Comparison of ENCODE assay signal across 9 cellular contexts in genomic region chr11:90135016-90135415, GRCh38. TPM values are rescaled to one million over a fixed set of nuclear protein-coding genes. Genes with fewer than 3 reads are reported as not detected.
DNase-seq lines count a peak whose midpoint lies in the region; ATAC-seq and TF ChIP-seq lines count a peak whose summit lies in the region.
"Had no signal": no experiment of that assay in that cellular context is flagged by ENCODE, and none has a peak within 500 bp of the region (broad histone marks: within the 10 kb centered on the region; RNA-seq: fewer than 3 reads in every experiment).

No MANE protein-coding gene starts in this region.

- H3K4me1 ChIP-seq in ACC112 (ENCODE audit: control insufficient read depth, insufficient read depth, low read length, unreplicated experiment) = no peaks in the 10 kb centered on the region
- H3K4me1 ChIP-seq in HAP-1 = peaks cover 28% of the 10 kb centered on the region
- H3K4me1 ChIP-seq in colonic mucosa = no peaks in the 10 kb centered on the region
- H3K4me1 ChIP-seq in muscle layer of duodenum (ENCODE audit: control insufficient read depth in 1 of 2, insufficient read depth in 2 of 2, low read length in 2 of 2) = peaks cover 0 to 12% of the 10 kb centered on the region in 2 donors

- H3K27me3 ChIP-seq in ACC112 (ENCODE audit: insufficient read depth, low read length) (peaks cover 63% of the 10 kb centered on the region), HAP-1 (ENCODE audit: low read depth) (no peaks in the 10 kb centered on the region; the same call in 1 of the 2 replicates), colonic mucosa (no peaks in the 10 kb centered on the region), muscle layer of duodenum (ENCODE audit: low read depth, low read length) (peaks cover 4% of the 10 kb centered on the region)

- H3K79me2 ChIP-seq in ACC112 (ENCODE audit: control insufficient read depth, insufficient read depth, low read length, unreplicated experiment) = no peaks in the 10 kb centered on the region

- TF ChIP-seq CTCF in colonic mucosa (IDR thresholded peaks at IDR 0.05) = no peak

- peak overlapping the region; percentile 72 for H2AFZ ChIP-seq in ACC112 (ENCODE audit: low read length, unreplicated experiment)

- no peak overlapping the region for H3K9ac ChIP-seq in colonic mucosa (ENCODE audit: low read depth in 2 of 2, low read length in 2 of 2)

- H3K27ac ChIP-seq in ACC112 (ENCODE audit: low read depth, low read length) (no peak overlapping the region), colonic mucosa (no peak overlapping the region), muscle layer of duodenum (ENCODE audit: low read length) (no peak overlapping the region)

- H3K4me3 ChIP-seq in ACC112 (ENCODE audit: low read depth, low read length) (peak overlapping the region; percentile 79), HAP-1 (peak overlapping the region; percentile 57), colonic mucosa (peak overlapping the region; percentile 20), muscle layer of duodenum (ENCODE audit: low read depth in 1 of 2, low read length in 2 of 2) (peak overlapping the region; percentile 69 to 82)

- in situ Hi-C loops in HAP-1 (cut with MboI; ENCODE audit: low sequenced_read_pairs) (no loop called here), ACHN (cut with HindIII; ENCODE audit: low pct_ligation_motif_present, low pct_unique_long_range_greater_than_20kb, low sequenced_read_pairs) (no loop called here)

- no peak for ATAC-seq in HG03108 (IDR thresholded peaks at IDR 0.05; ENCODE audit: unreplicated experiment)

- no peak for DNase-seq in HAP-1 (ENCODE audit: low spot score in 2 of 2)
- DNase-seq in colonic mucosa = no peak
- DNase-seq in stimulated activated naive CD4-positive, alpha-beta T cell treated with Interleukin-2 at 50 U/mL for 16 hours (lab: John Stamatoyannopoulos, UW) = no peak
- DNase-seq in hippocampal formation (lab: John Stamatoyannopoulos, UW) = no peak
- no peak for DNase-seq in ACHN

- H3K36me3 ChIP-seq in ACC112 (ENCODE audit: insufficient read depth, low read length) (no peaks in the 10 kb centered on the region), HAP-1 (replicated peaks) (no peaks in the 10 kb centered on the region), colonic mucosa (no peaks in the 10 kb centered on the region), muscle layer of duodenum (ENCODE audit: control insufficient read depth in 1 of 2, insufficient read depth in 2 of 2, low read length in 2 of 2) (no peaks in the 10 kb centered on the region)

- intact Hi-C loops in colonic mucosa (cut with DNase I) = no loop called here

- H3K9me3 ChIP-seq in HAP-1 = no peaks in the 10 kb centered on the region
- no peaks in the 10 kb centered on the region for H3K9me3 ChIP-seq in colonic mucosa
- no peaks in the 10 kb centered on the region for H3K9me3 ChIP-seq in muscle layer of duodenum (ENCODE audit: control insufficient read depth in 1 of 2, low read length in 2 of 2)

RNA-seq across cellular contexts. Expression of gene NAALAD2, which starts 0.6 kb away (rescaled TPM):
- under 1 TPM; 0.25 to 0.61 TPM for total RNA-seq in colonic mucosa
- total RNA-seq: T-helper 2 cell treated with Interferon-gamma antibody and Interleukin-4, amounts not matched to agents 100 ng/mL and 5 ng/mL, for 36 hours had no signal

RNA-seq across cellular contexts. Expression of gene UBTFL1, which starts 49.3 kb away (rescaled TPM):
- total RNA-seq in colonic mucosa = not detected
- total RNA-seq: T-helper 2 cell treated with Interferon-gamma antibody and Interleukin-4, amounts not matched to agents 100 ng/mL and 5 ng/mL, for 36 hours had no signal

Comparison
In these comparisons a context has a peak if more than half of its experiments do, and no peak if none do; other contexts are left out.
1. H3K4me3 ChIP-seq: peak in every context shown above with its lines; median percentile 79 in ACC112; 76 in muscle layer of duodenum; 57 in HAP-1; 20 in colonic mucosa.